Comparison of ENCODE assay signal across 8 cellular contexts in genomic region chr3:38345879-38346583, GRCh38. TPM values are rescaled to one million over a fixed set of nuclear protein-coding genes. Genes with fewer than 3 reads are reported as not detected.
DNase-seq lines count a peak whose midpoint lies in the region; ATAC-seq, FAIRE-seq and TF ChIP-seq lines count a peak whose summit lies in the region.

No MANE protein-coding gene starts in this region.

- H3K4me3 ChIP-seq in Peyer's patch (peak overlapping the region; percentile 57 to 71 (median 64)), smooth muscle cell (peak overlapping the region; percentile 77)

- H2AFZ ChIP-seq in smooth muscle cell (ENCODE audit: low read depth) = peak overlapping the region; percentile 84

- peak overlapping the region in 3 of 4 donors; percentile 11 to 75 (median 62) for H3K27ac ChIP-seq in Peyer's patch
- H3K27ac ChIP-seq in foreskin keratinocyte = no peak overlapping the region
- H3K27ac ChIP-seq in smooth muscle cell (ENCODE audit: low read depth) = no peak overlapping the region

- no peaks in the 10 kb centered on the region for H3F3A ChIP-seq in smooth muscle cell (ENCODE audit: low read depth)

- H3K4me2 ChIP-seq in smooth muscle cell = peak overlapping the region; percentile 97

- TF ChIP-seq CTCF in Peyer's patch (IDR thresholded peaks at IDR 0.05) = no peak
- TF ChIP-seq CTCF in foreskin keratinocyte (conservative IDR thresholded peaks at IDR 0.05) = no peak
- no peak for TF ChIP-seq CTCF in smooth muscle cell (IDR thresholded peaks at IDR 0.05; ENCODE audit: borderline replicate concordance, insufficient read depth, poor library complexity, severe bottlenecking)

- peak overlapping the region; percentile 78 for H3K4me3 Mint-ChIP-seq in activated T-cell treated with anti-CD3 and anti-CD28 coated beads, Interleukin-2, amount 50 U/mL, for 4 hours

- H3K9me3 Mint-ChIP-seq in activated T-cell treated with anti-CD3 and anti-CD28 coated beads, Interleukin-2, amount 50 U/mL, for 4 hours = no peaks in the 10 kb centered on the region

- peak in 1 of 2 donors; percentile 8 for ATAC-seq in activated T-cell treated with anti-CD3 and anti-CD28 coated beads, Interleukin-2, amount 50 U/mL, for 4 hours
- ATAC-seq in foreskin keratinocyte (peak; percentile 50), GM18505 (IDR thresholded peaks at IDR 0.05; ENCODE audit: unreplicated experiment) (no peak)

- H3K36me3 ChIP-seq in Peyer's patch = no peaks in the 10 kb centered on the region
- no peaks in the 10 kb centered on the region for H3K36me3 ChIP-seq in smooth muscle cell (ENCODE audit: low read depth)

- H4K20me1 ChIP-seq in smooth muscle cell (ENCODE audit: low read depth) = no peaks in the 10 kb centered on the region

- H3K4me1 ChIP-seq in Peyer's patch (peaks cover 0 to 3% (median 0%) of the 10 kb centered on the region in 4 donors), foreskin keratinocyte (no peaks in the 10 kb centered on the region), smooth muscle cell (ENCODE audit: low read depth) (no peaks in the 10 kb centered on the region)

- DNase-seq in activated T-cell treated with anti-CD3 and anti-CD28 coated beads, Interleukin-2, amount 50 U/mL, for 4 hours = no peak
- DNase-seq in activated T-cell treated with anti-CD3 and anti-CD28 coated beads, Interleukin-2, amount 50 U/mL, for 48 hours = no peak
- no peak for DNase-seq in Peyer's patch
- no peak for DNase-seq in foreskin keratinocyte
- no peak for DNase-seq in smooth muscle cell (lab: John Stamatoyannopoulos, UW; ENCODE audit: unreplicated experiment)
- no peak for DNase-seq in cerebellar nuclear complex (lab: John Stamatoyannopoulos, UW)
- DNase-seq in GM19239 (ENCODE audit: insufficient read length, low spot score) = no peak

- H3K27me3 ChIP-seq in Peyer's patch (no peaks in the 10 kb centered on the region), foreskin keratinocyte (no peaks in the 10 kb centered on the region), smooth muscle cell (ENCODE audit: low read depth) (no peaks in the 10 kb centered on the region)

- H3K27me3 Mint-ChIP-seq in activated T-cell treated with anti-CD3 and anti-CD28 coated beads, Interleukin-2, amount 50 U/mL, for 4 hours (ENCODE audit: low read depth) = no peaks in the 10 kb centered on the region

- no peaks in the 10 kb centered on the region for H3K36me3 Mint-ChIP-seq in activated T-cell treated with anti-CD3 and anti-CD28 coated beads, Interleukin-2, amount 50 U/mL, for 4 hours (ENCODE audit: insufficient read depth)

- H3K4me1 Mint-ChIP-seq in activated T-cell treated with anti-CD3 and anti-CD28 coated beads, Interleukin-2, amount 50 U/mL, for 4 hours (ENCODE audit: low read depth) = peaks cover 2% of the 10 kb centered on the region

- 47% methylated on average over 9 of the region's 9 CpGs for WGBS in smooth muscle cell (ENCODE audit: low lambda C conversion rate)

- no peak for FAIRE-seq in GM19239 (lab: Jason Lieb, UNC)

- H3K9ac ChIP-seq in smooth muscle cell (ENCODE audit: low read depth) = no peak overlapping the region

- H3K79me2 ChIP-seq in smooth muscle cell (ENCODE audit: low read depth) = no peaks in the 10 kb centered on the region

- TF ChIP-seq POLR2A in Peyer's patch (IDR thresholded peaks at IDR 0.05) (no peak), GM18505 (IDR thresholded peaks at IDR 0.05; ENCODE audit: borderline replicate concordance, extremely low read depth, insufficient read depth, insufficient read length) (no peak)

- H3K9me3 ChIP-seq in Peyer's patch (no peaks in the 10 kb centered on the region), smooth muscle cell (replicated peaks; ENCODE audit: low read depth) (no peaks in the 10 kb centered on the region)

RNA-seq across cellular contexts. Expression of gene XYLB, which starts 0.6 kb away (rescaled TPM):
- 1 to 10 TPM; 4.2 to 6.4 (median 5.9) TPM for total RNA-seq in activated T-cell treated with anti-CD3 and anti-CD28 coated beads, Interleukin-2, amount 50 U/mL, for 4 hours
- total RNA-seq in Peyer's patch = 10 to 100 TPM in 3 of 4 donors, 1 to 10 TPM in 1; 7.4 to 39.6 (median 18.2) TPM
- total RNA-seq in foreskin keratinocyte = 3.3 and 4.2 TPM in 2 replicates
- polyA plus RNA-seq in foreskin keratinocyte = 2.3 and 2.4 TPM in 2 replicates
- 0.40 and 2.0 TPM in 2 replicates for total RNA-seq in smooth muscle cell
- 0.61 and 1.5 TPM in 2 replicates for polyA plus RNA-seq in smooth muscle cell

Comparison
In these comparisons a context has a peak if more than half of its experiments do, and no peak if none do; other contexts are left out.
1. H3K27ac ChIP-seq: peak in Peyer's patch (3 of 4); none in foreskin keratinocyte (single experiment) and smooth muscle cell (single experiment).